In the genomic region with DNA sequence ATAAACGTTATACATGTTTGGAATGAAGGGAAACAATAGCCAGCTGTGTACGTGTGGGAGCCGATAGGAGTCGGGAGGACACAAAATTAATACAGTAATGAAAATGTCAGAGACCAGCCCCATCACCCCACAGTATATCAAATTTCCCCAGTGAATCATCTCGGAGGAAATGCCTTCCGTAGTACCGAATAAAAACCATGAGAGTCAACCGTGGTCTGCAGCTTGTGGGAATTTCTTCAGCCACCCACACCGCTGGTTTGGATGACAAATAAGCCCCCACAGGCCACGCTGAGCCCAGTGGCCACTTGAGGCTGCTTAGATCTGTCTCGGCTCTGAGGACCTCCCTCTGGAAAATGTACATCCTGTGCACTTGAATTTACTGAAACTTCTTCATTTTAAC, we compare ENCODE assay signal across 1 cellular context.
A peak's percentile ranks its signal among the peaks of the same experiment; 100 is the strongest.
TF ChIP-seq lines count a peak whose summit lies in the region.

No MANE protein-coding gene starts in this region.

TF ChIP-seq in SK-N-SH, 30 proteins besides CTCF, POLR2A, EP300 and RAD21 (continued from another document):
- TF ChIP-seq CHD2 (IDR thresholded peaks at IDR 0.05; ENCODE audit: low read length, partially characterized antibody): no peak
- TF ChIP-seq FOSL2 (IDR thresholded peaks at IDR 0.05; ENCODE audit: borderline replicate concordance, low read depth): peak; percentile 98
- TF ChIP-seq, protein P1, sequence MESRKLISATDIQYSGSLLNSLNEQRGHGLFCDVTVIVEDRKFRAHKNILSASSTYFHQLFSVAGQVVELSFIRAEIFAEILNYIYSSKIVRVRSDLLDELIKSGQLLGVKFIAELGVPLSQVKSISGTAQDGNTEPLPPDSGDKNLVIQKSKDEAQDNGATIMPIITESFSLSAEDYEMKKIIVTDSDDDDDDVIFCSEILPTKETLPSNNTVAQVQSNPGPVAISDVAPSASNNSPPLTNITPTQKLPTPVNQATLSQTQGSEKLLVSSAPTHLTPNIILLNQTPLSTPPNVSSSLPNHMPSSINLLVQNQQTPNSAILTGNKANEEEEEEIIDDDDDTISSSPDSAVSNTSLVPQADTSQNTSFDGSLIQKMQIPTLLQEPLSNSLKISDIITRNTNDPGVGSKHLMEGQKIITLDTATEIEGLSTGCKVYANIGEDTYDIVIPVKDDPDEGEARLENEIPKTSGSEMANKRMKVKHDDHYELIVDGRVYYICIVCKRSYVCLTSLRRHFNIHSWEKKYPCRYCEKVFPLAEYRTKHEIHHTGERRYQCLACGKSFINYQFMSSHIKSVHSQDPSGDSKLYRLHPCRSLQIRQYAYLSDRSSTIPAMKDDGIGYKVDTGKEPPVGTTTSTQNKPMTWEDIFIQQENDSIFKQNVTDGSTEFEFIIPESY (IDR thresholded peaks at IDR 0.05; ENCODE audit: borderline replicate concordance, low read depth): peak; percentile 76
- TF ChIP-seq RXRA (IDR thresholded peaks at IDR 0.05; ENCODE audit: borderline replicate concordance, low read depth): peak; percentile 90
